ENCODE assay signal across 1 cellular context in the genomic region with DNA sequence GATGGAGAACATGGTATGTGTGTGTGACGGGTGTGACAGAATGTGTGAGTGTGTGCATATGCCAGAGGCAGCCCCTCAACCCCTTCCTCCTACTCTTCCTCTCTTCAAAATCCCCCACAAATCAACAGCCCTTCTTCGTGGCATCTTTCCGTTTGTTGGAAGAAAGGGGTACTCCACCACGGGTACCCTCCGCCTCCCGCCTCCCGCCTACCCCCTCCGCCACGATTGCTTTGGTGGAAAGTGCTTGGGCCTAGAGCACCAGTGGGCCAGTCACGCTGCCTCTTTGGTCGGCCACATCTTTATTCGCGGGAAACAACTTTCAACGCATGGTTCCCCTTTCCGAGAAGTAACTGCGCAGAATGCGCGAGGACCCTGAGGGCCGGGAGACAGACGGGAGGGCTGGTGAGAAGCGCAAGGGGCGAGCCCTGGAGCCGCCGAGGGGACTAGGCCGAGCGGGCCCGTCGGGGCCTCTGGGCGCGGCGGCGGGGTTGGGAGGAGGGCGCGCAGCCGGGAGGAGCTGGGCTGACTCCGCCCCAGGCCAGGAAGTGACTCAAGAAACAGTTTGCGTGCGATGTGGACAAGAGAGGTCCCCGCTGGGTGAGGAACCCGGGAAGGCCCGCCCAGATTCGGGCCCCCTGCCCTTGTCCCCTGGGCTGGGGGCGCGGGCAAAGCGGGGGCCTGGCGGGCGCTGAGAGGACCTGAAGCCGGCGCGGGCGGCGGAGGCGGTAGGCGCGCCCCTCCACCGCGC.
TF ChIP-seq lines count a peak whose summit lies in the region.

A gene (minus strand): TSS at position 274 of the 748 bp plus-strand sequence. CDS start 614 bp downstream, outside the sequence.
A gene (plus strand): TSS at position 560 of the 748 bp plus-strand sequence. CDS start 777 bp downstream, outside the sequence.

TF ChIP-seq in K562, 482 proteins besides CTCF, POLR2A, EP300 and RAD21 (continued from another document and continues in another):
- TF ChIP-seq, protein P1, sequence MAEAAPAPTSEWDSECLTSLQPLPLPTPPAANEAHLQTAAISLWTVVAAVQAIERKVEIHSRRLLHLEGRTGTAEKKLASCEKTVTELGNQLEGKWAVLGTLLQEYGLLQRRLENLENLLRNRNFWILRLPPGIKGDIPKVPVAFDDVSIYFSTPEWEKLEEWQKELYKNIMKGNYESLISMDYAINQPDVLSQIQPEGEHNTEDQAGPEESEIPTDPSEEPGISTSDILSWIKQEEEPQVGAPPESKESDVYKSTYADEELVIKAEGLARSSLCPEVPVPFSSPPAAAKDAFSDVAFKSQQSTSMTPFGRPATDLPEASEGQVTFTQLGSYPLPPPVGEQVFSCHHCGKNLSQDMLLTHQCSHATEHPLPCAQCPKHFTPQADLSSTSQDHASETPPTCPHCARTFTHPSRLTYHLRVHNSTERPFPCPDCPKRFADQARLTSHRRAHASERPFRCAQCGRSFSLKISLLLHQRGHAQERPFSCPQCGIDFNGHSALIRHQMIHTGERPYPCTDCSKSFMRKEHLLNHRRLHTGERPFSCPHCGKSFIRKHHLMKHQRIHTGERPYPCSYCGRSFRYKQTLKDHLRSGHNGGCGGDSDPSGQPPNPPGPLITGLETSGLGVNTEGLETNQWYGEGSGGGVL (CRISPR knock-in tag; IDR thresholded peaks at IDR 0.05) = no peak
- TF ChIP-seq SRSF9 (IDR thresholded peaks at IDR 0.05; ENCODE audit: borderline replicate concordance, low read depth, low read length) = no peak
- TF ChIP-seq NR2C1 (IDR thresholded peaks at IDR 0.05) = no peak
- no peak for TF ChIP-seq NR2C1 (tag; IDR thresholded peaks at IDR 0.05)
- no peak for TF ChIP-seq ZNF583 (CRISPR knock-in tag; IDR thresholded peaks at IDR 0.05)
- no peak for TF ChIP-seq CBFA2T3 (IDR thresholded peaks at IDR 0.05)
- no peak for TF ChIP-seq ADNP (tag; IDR thresholded peaks at IDR 0.05)
- TF ChIP-seq, protein P2, sequence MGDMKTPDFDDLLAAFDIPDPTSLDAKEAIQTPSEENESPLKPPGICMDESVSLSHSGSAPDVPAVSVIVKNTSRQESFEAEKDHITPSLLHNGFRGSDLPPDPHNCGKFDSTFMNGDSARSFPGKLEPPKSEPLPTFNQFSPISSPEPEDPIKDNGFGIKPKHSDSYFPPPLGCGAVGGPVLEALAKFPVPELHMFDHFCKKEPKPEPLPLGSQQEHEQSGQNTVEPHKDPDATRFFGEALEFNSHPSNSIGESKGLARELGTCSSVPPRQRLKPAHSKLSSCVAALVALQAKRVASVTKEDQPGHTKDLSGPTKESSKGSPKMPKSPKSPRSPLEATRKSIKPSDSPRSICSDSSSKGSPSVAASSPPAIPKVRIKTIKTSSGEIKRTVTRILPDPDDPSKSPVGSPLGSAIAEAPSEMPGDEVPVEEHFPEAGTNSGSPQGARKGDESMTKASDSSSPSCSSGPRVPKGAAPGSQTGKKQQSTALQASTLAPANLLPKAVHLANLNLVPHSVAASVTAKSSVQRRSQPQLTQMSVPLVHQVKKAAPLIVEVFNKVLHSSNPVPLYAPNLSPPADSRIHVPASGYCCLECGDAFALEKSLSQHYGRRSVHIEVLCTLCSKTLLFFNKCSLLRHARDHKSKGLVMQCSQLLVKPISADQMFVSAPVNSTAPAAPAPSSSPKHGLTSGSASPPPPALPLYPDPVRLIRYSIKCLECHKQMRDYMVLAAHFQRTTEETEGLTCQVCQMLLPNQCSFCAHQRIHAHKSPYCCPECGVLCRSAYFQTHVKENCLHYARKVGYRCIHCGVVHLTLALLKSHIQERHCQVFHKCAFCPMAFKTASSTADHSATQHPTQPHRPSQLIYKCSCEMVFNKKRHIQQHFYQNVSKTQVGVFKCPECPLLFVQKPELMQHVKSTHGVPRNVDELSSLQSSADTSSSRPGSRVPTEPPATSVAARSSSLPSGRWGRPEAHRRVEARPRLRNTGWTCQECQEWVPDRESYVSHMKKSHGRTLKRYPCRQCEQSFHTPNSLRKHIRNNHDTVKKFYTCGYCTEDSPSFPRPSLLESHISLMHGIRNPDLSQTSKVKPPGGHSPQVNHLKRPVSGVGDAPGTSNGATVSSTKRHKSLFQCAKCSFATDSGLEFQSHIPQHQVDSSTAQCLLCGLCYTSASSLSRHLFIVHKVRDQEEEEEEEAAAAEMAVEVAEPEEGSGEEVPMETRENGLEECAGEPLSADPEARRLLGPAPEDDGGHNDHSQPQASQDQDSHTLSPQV (IDR thresholded peaks at IDR 0.05) = peak; percentile 79
- no peak for TF ChIP-seq PURB (CRISPR knock-in tag; IDR thresholded peaks at IDR 0.05; ENCODE audit: low read depth)
- peak; percentile 88; the same call in 1 of the 2 replicates for TF ChIP-seq GATAD2B (IDR thresholded peaks at IDR 0.05; ENCODE audit: borderline replicate concordance)
- no peak for TF ChIP-seq MCM2 (IDR thresholded peaks at IDR 0.05; ENCODE audit: low read depth)
- TF ChIP-seq ZKSCAN8 (CRISPR knock-in tag; IDR thresholded peaks at IDR 0.05) = no peak
- no peak for TF ChIP-seq HDAC6 (IDR thresholded peaks at IDR 0.05; ENCODE audit: low read depth, low read length)
- TF ChIP-seq SNRNP70 (optimal IDR thresholded peaks at IDR 0.05; ENCODE audit: low read depth, low read length) = no peak
- TF ChIP-seq RNF2 (IDR thresholded peaks at IDR 0.05) = no peak
- TF ChIP-seq, protein P3, sequence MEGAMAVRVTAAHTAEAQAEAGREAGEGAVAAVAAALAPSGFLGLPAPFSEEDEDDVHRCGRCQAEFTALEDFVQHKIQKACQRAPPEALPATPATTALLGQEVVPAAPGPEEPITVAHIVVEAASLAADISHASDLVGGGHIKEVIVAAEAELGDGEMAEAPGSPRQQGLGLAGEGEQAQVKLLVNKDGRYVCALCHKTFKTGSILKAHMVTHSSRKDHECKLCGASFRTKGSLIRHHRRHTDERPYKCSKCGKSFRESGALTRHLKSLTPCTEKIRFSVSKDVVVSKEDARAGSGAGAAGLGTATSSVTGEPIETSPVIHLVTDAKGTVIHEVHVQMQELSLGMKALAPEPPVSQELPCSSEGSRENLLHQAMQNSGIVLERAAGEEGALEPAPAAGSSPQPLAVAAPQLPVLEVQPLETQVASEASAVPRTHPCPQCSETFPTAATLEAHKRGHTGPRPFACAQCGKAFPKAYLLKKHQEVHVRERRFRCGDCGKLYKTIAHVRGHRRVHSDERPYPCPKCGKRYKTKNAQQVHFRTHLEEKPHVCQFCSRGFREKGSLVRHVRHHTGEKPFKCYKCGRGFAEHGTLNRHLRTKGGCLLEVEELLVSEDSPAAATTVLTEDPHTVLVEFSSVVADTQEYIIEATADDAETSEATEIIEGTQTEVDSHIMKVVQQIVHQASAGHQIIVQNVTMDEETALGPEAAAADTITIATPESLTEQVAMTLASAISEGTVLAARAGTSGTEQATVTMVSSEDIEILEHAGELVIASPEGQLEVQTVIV (CRISPR knock-in tag; IDR thresholded peaks at IDR 0.05; ENCODE audit: borderline replicate concordance) = no peak
- no peak for TF ChIP-seq EGR1 (conservative IDR thresholded peaks at IDR 0.05)
- no peak for TF ChIP-seq ESRRA (IDR thresholded peaks at IDR 0.05; ENCODE audit: borderline replicate concordance, low read depth)
- TF ChIP-seq, protein P4, sequence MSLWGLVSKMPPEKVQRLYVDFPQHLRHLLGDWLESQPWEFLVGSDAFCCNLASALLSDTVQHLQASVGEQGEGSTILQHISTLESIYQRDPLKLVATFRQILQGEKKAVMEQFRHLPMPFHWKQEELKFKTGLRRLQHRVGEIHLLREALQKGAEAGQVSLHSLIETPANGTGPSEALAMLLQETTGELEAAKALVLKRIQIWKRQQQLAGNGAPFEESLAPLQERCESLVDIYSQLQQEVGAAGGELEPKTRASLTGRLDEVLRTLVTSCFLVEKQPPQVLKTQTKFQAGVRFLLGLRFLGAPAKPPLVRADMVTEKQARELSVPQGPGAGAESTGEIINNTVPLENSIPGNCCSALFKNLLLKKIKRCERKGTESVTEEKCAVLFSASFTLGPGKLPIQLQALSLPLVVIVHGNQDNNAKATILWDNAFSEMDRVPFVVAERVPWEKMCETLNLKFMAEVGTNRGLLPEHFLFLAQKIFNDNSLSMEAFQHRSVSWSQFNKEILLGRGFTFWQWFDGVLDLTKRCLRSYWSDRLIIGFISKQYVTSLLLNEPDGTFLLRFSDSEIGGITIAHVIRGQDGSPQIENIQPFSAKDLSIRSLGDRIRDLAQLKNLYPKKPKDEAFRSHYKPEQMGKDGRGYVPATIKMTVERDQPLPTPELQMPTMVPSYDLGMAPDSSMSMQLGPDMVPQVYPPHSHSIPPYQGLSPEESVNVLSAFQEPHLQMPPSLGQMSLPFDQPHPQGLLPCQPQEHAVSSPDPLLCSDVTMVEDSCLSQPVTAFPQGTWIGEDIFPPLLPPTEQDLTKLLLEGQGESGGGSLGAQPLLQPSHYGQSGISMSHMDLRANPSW (CRISPR knock-in tag; IDR thresholded peaks at IDR 0.05) = no peak
- peak; percentile 71 to 79 for TF ChIP-seq NRF1 (conservative IDR thresholded peaks at IDR 0.05 in 1 of 2, IDR thresholded peaks at IDR 0.05 in 1 of 2)
- TF ChIP-seq, protein P5, sequence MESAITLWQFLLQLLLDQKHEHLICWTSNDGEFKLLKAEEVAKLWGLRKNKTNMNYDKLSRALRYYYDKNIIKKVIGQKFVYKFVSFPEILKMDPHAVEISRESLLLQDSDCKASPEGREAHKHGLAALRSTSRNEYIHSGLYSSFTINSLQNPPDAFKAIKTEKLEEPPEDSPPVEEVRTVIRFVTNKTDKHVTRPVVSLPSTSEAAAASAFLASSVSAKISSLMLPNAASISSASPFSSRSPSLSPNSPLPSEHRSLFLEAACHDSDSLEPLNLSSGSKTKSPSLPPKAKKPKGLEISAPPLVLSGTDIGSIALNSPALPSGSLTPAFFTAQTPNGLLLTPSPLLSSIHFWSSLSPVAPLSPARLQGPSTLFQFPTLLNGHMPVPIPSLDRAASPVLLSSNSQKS (CRISPR knock-in tag; IDR thresholded peaks at IDR 0.05) = no peak
- no peak for TF ChIP-seq CBX8 (IDR thresholded peaks at IDR 0.05; ENCODE audit: borderline replicate concordance, extremely low read depth, low read depth, low read length, poor library complexity, severe bottlenecking)
- TF ChIP-seq, protein P6, sequence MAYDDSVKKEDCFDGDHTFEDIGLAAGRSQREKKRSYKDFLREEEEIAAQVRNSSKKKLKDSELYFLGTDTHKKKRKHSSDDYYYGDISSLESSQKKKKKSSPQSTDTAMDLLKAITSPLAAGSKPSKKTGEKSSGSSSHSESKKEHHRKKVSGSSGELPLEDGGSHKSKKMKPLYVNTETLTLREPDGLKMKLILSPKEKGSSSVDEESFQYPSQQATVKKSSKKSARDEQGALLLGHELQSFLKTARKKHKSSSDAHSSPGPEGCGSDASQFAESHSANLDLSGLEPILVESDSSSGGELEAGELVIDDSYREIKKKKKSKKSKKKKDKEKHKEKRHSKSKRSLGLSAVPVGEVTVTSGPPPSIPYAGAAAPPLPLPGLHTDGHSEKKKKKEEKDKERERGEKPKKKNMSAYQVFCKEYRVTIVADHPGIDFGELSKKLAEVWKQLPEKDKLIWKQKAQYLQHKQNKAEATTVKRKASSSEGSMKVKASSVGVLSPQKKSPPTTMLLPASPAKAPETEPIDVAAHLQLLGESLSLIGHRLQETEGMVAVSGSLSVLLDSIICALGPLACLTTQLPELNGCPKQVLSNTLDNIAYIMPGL (CRISPR knock-in tag; IDR thresholded peaks at IDR 0.05) = no peak
- TF ChIP-seq ZNF316 (IDR thresholded peaks at IDR 0.05) = no peak
- peak; percentile 82 for TF ChIP-seq L3MBTL2 (IDR thresholded peaks at IDR 0.05)
- TF ChIP-seq CEBPG (CRISPR knock-in tag; IDR thresholded peaks at IDR 0.05) = no peak
- TF ChIP-seq CEBPG (tag; conservative IDR thresholded peaks at IDR 0.05 in 1 of 2, IDR thresholded peaks at IDR 0.05 in 1 of 2) = peak in 1 of 2 experiments; percentile 11; a peak in 1 of 4 replicates
- peak; percentile 84 for TF ChIP-seq TAF1 (IDR thresholded peaks at IDR 0.05; ENCODE audit: control insufficient read depth, extremely low read depth, insufficient read depth, low read length, severe bottlenecking)
- peak; percentile 80 for TF ChIP-seq GTF2E2 (tag; IDR thresholded peaks at IDR 0.05)
- TF ChIP-seq KAT2B (IDR thresholded peaks at IDR 0.05; ENCODE audit: low read depth, low read length) = no peak
- TF ChIP-seq, protein P7, sequence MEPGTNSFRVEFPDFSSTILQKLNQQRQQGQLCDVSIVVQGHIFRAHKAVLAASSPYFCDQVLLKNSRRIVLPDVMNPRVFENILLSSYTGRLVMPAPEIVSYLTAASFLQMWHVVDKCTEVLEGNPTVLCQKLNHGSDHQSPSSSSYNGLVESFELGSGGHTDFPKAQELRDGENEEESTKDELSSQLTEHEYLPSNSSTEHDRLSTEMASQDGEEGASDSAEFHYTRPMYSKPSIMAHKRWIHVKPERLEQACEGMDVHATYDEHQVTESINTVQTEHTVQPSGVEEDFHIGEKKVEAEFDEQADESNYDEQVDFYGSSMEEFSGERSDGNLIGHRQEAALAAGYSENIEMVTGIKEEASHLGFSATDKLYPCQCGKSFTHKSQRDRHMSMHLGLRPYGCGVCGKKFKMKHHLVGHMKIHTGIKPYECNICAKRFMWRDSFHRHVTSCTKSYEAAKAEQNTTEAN (CRISPR knock-in tag; IDR thresholded peaks at IDR 0.05) = no peak
- TF ChIP-seq TCF7 (IDR thresholded peaks at IDR 0.05; ENCODE audit: borderline replicate concordance) = no peak
- TF ChIP-seq NBN (IDR thresholded peaks at IDR 0.05; ENCODE audit: low read depth) = no peak
- TF ChIP-seq MCM7 (IDR thresholded peaks at IDR 0.05) = no peak
